ENCODE assay signal across 8 cellular contexts in the genomic region with DNA sequence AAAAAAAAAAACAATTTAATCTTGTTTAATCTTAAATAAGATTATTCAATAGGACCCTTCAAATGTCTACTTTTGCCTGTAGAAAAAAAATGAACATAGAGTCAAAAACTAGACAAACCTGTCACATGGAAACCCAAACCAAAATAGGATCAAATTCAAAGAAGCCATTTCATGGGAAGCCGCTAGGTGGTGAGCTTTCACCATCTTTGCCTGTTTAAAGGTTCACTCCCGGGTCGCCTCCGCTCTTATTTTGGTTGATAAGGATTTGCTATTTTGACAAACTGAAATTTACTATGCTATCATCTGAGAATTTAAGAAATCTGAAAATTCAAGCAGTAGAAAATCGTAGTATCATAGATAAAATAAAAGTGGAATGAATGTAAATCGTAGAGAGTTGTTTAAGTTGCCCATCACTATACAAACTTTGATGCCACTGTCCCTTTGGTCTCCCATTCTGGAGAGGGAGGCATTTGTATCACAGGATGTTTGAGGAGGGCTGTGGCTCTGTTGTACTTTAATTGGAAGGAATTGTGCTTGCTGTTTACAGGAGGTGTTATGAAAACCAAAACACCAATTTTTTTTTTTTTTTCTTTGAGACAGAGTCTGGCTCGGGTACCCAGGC. TPM values are rescaled to one million over a fixed set of nuclear protein-coding genes. Genes with fewer than 3 reads are reported as not detected.
DNase-seq lines count a peak whose midpoint lies in the region; ATAC-seq, FAIRE-seq and TF ChIP-seq lines count a peak whose summit lies in the region.

No MANE protein-coding gene starts in this region.

- FAIRE-seq in bronchial epithelial cell (lab: Jason Lieb, UNC): no peak

- peak overlapping the region; percentile 84 for H4K5ac ChIP-seq in IMR-90 (ENCODE audit: low read depth, low read length)

- peak overlapping the region; percentile 11 to 75; a peak in 3 of 4 replicates for H4K8ac ChIP-seq in IMR-90 (ENCODE audit: low read depth in 2 of 2, low read length in 2 of 2)

- TF ChIP-seq EP300 in upper lobe of left lung (IDR thresholded peaks at IDR 0.05): no peak

- peak overlapping the region; percentile 10; the same call in 1 of the 2 replicates for H3K23ac ChIP-seq in IMR-90 (ENCODE audit: low read depth, low read length)

- H3K4me3 ChIP-seq in IMR-90 (ENCODE audit: insufficient read depth, low read depth, low read length) (no peak overlapping the region), bronchial epithelial cell (ENCODE audit: low read depth, low read length) (no peak overlapping the region), upper lobe of left lung (no peak overlapping the region)

- dilution Hi-C loops in IMR-90 (cut with HindIII; ENCODE audit: low sequenced_read_pairs, unreplicated experiment): no loop called here

- no peaks in the 10 kb centered on the region for H3K27me3 ChIP-seq in IMR-90 (ENCODE audit: control insufficient read depth, insufficient read depth, low read length)
- no peaks in the 10 kb centered on the region for H3K27me3 ChIP-seq in bronchial epithelial cell (ENCODE audit: control insufficient read depth, insufficient read depth, low read length)
- no peaks in the 10 kb centered on the region for H3K27me3 ChIP-seq in upper lobe of left lung

- intact Hi-C loops in IMR-90 (cut with micrococcal nuclease): loop anchor here (1.0 to 10.0 kb wide), 7 partner anchors 121 to 659 kb away; a partner anchor contains a TSS

- H3K9me1 ChIP-seq in IMR-90 (ENCODE audit: insufficient read depth, low read length): peaks cover 14% of the 10 kb centered on the region

- H3K56ac ChIP-seq in IMR-90 (ENCODE audit: extremely low read depth, insufficient read depth, low read length): peak overlapping the region; percentile 49; the same call in 1 of the 2 replicates

- H2AFZ ChIP-seq in IMR-90 (replicated peaks; ENCODE audit: low read length, poor library complexity): no peak overlapping the region

- peak; percentile 89 for TF ChIP-seq CTCF in IMR-90 (conservative IDR thresholded peaks at IDR 0.05; ENCODE audit: low read depth, low read length)
- peak; percentile 76 for TF ChIP-seq CTCF in bronchial epithelial cell (IDR thresholded peaks at IDR 0.05; ENCODE audit: insufficient read depth, low read length, severe bottlenecking)
- peak; percentile 60 to 80 (median 77) for TF ChIP-seq CTCF in upper lobe of left lung (IDR thresholded peaks at IDR 0.05)

- peak; percentile 51; the same call in 1 of the 2 replicates for TF ChIP-seq POLR2A in IMR-90 (IDR thresholded peaks at IDR 0.05; ENCODE audit: low read depth, low read length)
- no peak for TF ChIP-seq POLR2A in upper lobe of left lung (IDR thresholded peaks at IDR 0.05)

- no peak overlapping the region for H2AK9ac ChIP-seq in IMR-90 (replicated peaks; ENCODE audit: low read depth, low read length, poor library complexity)

- peak overlapping the region; percentile 77 for H3K9ac ChIP-seq in IMR-90 (ENCODE audit: low read depth, low read length)

- H4K91ac ChIP-seq in IMR-90 (ENCODE audit: insufficient read depth, low read depth, low read length): peak overlapping the region; percentile 45

- peak overlapping the region; percentile 86 for H3K4ac ChIP-seq in IMR-90 (ENCODE audit: low read depth, low read length)

- WGBS in IMR-90 (ENCODE audit: extremely low coverage in 2 of 2, insufficient read length in 1 of 2), 2 experiments: no CpG with 5 or more reads among the region's 7 CpGs
- 17 to 21% methylated on average over 7 of the region's 7 CpGs for WGBS in upper lobe of left lung, 2 donors

- H3K9me3 ChIP-seq in IMR-90 (ENCODE audit: control insufficient read depth, insufficient read depth, low read length): no peaks in the 10 kb centered on the region
- H3K9me3 ChIP-seq in upper lobe of left lung: no peaks in the 10 kb centered on the region

- ATAC-seq in IMR-90 (ENCODE audit: low read depth) (peak; percentile 54), left lobe of liver (peak; percentile 95), upper lobe of left lung (ENCODE audit: low FRiP score in 2 of 2) (peak in 1 of 2 donors; percentile 84), HG02623 (IDR thresholded peaks at IDR 0.05; ENCODE audit: unreplicated experiment) (no peak)

- CTCF ChIA-PET in IMR-90 (lab: Yijun Ruan, JAX): interaction anchor here (0.6 to 0.7 kb wide), 3 partner anchors 338 to 526 kb away, joined by 3 read pairs; no protein-coding TSS in a partner anchor

- peak overlapping the region; percentile 45; the same call in 1 of the 3 replicates for H2BK15ac ChIP-seq in IMR-90 (ENCODE audit: low read depth, low read length)

- H2BK5ac ChIP-seq in IMR-90 (ENCODE audit: low read depth, low read length, poor library complexity, severe bottlenecking): peak overlapping the region; percentile 89

- no peak overlapping the region; the same call in 1 of the 2 replicates for H3K4me2 ChIP-seq in IMR-90 (ENCODE audit: low read depth, low read length)

- H3K27ac ChIP-seq in IMR-90 (ENCODE audit: insufficient read depth, low read length): peak overlapping the region; percentile 81
- no peak overlapping the region for H3K27ac ChIP-seq in upper lobe of left lung

- no peaks in the 10 kb centered on the region for H3K36me3 ChIP-seq in IMR-90 (ENCODE audit: control insufficient read depth, insufficient read depth, low read length)
- no peaks in the 10 kb centered on the region for H3K36me3 ChIP-seq in bronchial epithelial cell (ENCODE audit: control insufficient read depth, insufficient read depth, low read length)
- H3K36me3 ChIP-seq in upper lobe of left lung: no peaks in the 10 kb centered on the region

- peak overlapping the region; percentile 93 for H2BK20ac ChIP-seq in IMR-90 (ENCODE audit: low read depth, low read length)

- H3K79me1 ChIP-seq in IMR-90 (ENCODE audit: low read depth in 1 of 2, low read length in 2 of 2): peaks cover 34 to 69% of the 10 kb centered on the region in 2 experiments

- in situ Hi-C loops in IMR-90 (cut with MboI; ENCODE audit: low sequenced_read_pairs): loop anchor here (5.0 to 25.0 kb wide), 2 partner anchors 154 to 674 kb away; a partner anchor contains a TSS

- H3K4me1 ChIP-seq in IMR-90 (ENCODE audit: control insufficient read depth, insufficient read depth, low read length) (peaks cover 21% of the 10 kb centered on the region), upper lobe of left lung (no peaks in the 10 kb centered on the region)

- DNase-seq in DMS 273 (lab: John Stamatoyannopoulos, UW; ENCODE audit: unreplicated experiment): peak; percentile 82
- peak; percentile 28 for DNase-seq in GM19238 (ENCODE audit: insufficient read length, low spot score)
- DNase-seq in IMR-90: peak; percentile 81
- DNase-seq in NOMO-1 treated with dmso at 0.1 percent for 144 hours (lab: John Stamatoyannopoulos, UW; ENCODE audit: unreplicated experiment): peak; percentile 49
- peak; percentile 51 for DNase-seq in bronchial epithelial cell (ENCODE audit: low read depth)
- DNase-seq in left lobe of liver (ENCODE audit: low spot score): no peak
- peak in 1 of 2 donors; percentile 39 for DNase-seq in upper lobe of left lung

- peak overlapping the region; percentile 10; the same call in 1 of the 2 replicates for H2AK5ac ChIP-seq in IMR-90 (ENCODE audit: low read depth, low read length)

- no TSS peak for BruUV-seq in IMR-90 (replicated peaks; lab: Mats Ljungman, UMichigan)

- H3K14ac ChIP-seq in IMR-90 (replicated peaks; ENCODE audit: low read depth, low read length): peak overlapping the region; percentile 18

- TF ChIP-seq RAD21 in IMR-90 (IDR thresholded peaks at IDR 0.05; ENCODE audit: low read length): peak; percentile 95

- H4K20me1 ChIP-seq in IMR-90 (ENCODE audit: insufficient read depth, low read length): 0 out of 2 replicates have a peak, but pooled peaks cover 4% of the 10 kb centered on the region

- POLR2A ChIA-PET in IMR-90 (lab: Charles Lee; ENCODE audit: unreplicated experiment): interaction anchor here (1.1 kb wide), 1 partner anchor 47 kb away, joined by 9 read pairs; no protein-coding TSS in a partner anchor

- peak overlapping the region; percentile 95 for H3K18ac ChIP-seq in IMR-90 (ENCODE audit: low read depth, low read length)

- peak overlapping the region; percentile 89 for H2BK120ac ChIP-seq in IMR-90 (ENCODE audit: low read depth, low read length)

TF ChIP-seq in IMR-90, 13 proteins besides CTCF, POLR2A, EP300 and RAD21:
- TF ChIP-seq, protein P1, sequence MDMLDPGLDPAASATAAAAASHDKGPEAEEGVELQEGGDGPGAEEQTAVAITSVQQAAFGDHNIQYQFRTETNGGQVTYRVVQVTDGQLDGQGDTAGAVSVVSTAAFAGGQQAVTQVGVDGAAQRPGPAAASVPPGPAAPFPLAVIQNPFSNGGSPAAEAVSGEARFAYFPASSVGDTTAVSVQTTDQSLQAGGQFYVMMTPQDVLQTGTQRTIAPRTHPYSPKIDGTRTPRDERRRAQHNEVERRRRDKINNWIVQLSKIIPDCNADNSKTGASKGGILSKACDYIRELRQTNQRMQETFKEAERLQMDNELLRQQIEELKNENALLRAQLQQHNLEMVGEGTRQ (IDR thresholded peaks at IDR 0.05; ENCODE audit: low read depth, low read length): no peak
- TF ChIP-seq MXI1 (IDR thresholded peaks at IDR 0.05; ENCODE audit: borderline replicate concordance, low read depth, low read length) (peak; percentile 36; the same call in 1 of the 2 replicates), SMC3 (IDR thresholded peaks at IDR 0.05; ENCODE audit: low read depth, low read length) (peak; percentile 93), MAZ (IDR thresholded peaks at IDR 0.05; ENCODE audit: borderline replicate concordance, low read depth, low read length) (no peak), MAFK (IDR thresholded peaks at IDR 0.05; ENCODE audit: low read depth, low read length) (no peak), FOS (IDR thresholded peaks at IDR 0.05; ENCODE audit: low read depth, low read length) (no peak)

RNA-seq across cellular contexts. Expression of a gene that starts 43.5 kb away (rescaled TPM):
- total RNA-seq in IMR-90 (2012; rRNA removed): 4.3 and 4.7 TPM in 2 replicates
- 1.7 and 1.9 TPM in 2 replicates for polyA plus RNA-seq in IMR-90 (2012; rRNA removed)
- 0.37 and 0.56 TPM in 2 replicates for polyA plus RNA-seq in IMR-90 (2012; cell fraction: cytosol; rRNA removed)
- 0.86 and 4.3 TPM in 2 replicates for polyA plus RNA-seq in IMR-90 (2012; cell fraction: nucleus; rRNA removed; ENCODE audit: low replicate concordance)
- total RNA-seq in bronchial epithelial cell: under 0.01 and 0.13 TPM in 2 replicates
- total RNA-seq in left lobe of liver: 3.2 TPM
- total RNA-seq in upper lobe of left lung: 10 to 100 TPM in 3 of 6 donors, 1 to 10 TPM in 3; 5.0 to 47.3 (median 10.7) TPM
